In genomic region chr6:79277109-79277508, GRCh38 we compare ENCODE assay signal across 20 cellular contexts. TPM values are rescaled to one million over a fixed set of nuclear protein-coding genes. Genes with fewer than 3 reads are reported as not detected.
DNase-seq lines count a peak whose midpoint lies in the region; ATAC-seq and TF ChIP-seq lines count a peak whose summit lies in the region.
"Had no signal": no experiment of that assay in that cellular context is flagged by ENCODE, and none has a peak within 500 bp of the region (broad histone marks: within the 10 kb centered on the region; RNA-seq: fewer than 3 reads in every experiment).

No MANE protein-coding gene starts in this region.

- H3K9me3 ChIP-seq in osteoblast (ENCODE audit: low read depth, low read length) (no peaks in the 10 kb centered on the region), tibial artery (no peaks in the 10 kb centered on the region)

- no peak overlapping the region for H3K4me2 ChIP-seq in osteoblast (ENCODE audit: insufficient read depth, low read length)

- intact Hi-C loops in tibial artery (cut with DNase I; ENCODE audit: low total_unique reads) = loop anchor here (10.0 kb wide), 1 partner anchor 92 kb away; no protein-coding TSS in a partner anchor

- no peak overlapping the region for H3K27ac ChIP-seq in osteoblast (ENCODE audit: low read depth, low read length)
- H3K27ac ChIP-seq in tibial artery = no peak overlapping the region

- H3K4me3 ChIP-seq in osteoblast (ENCODE audit: insufficient read depth, low read length) = no peak overlapping the region
- H3K4me3 ChIP-seq in tibial artery = no peak overlapping the region

- H3K4me1 ChIP-seq in osteoblast (ENCODE audit: insufficient read depth, low read length) = no peaks in the 10 kb centered on the region
- peaks cover 0 to 8% (median 1%) of the 10 kb centered on the region in 4 donors for H3K4me1 ChIP-seq in tibial artery

- TF ChIP-seq CTCF in osteoblast (IDR thresholded peaks at IDR 0.05; ENCODE audit: extremely low read depth, low read depth, low read length) (no peak), tibial artery (IDR thresholded peaks at IDR 0.05) (no peak)

- H3K36me3 ChIP-seq in osteoblast (ENCODE audit: insufficient read depth, low read length) (no peaks in the 10 kb centered on the region), tibial artery (peaks cover 0 to 6% (median 0%) of the 10 kb centered on the region in 3 donors)

- no peaks in the 10 kb centered on the region for H4K20me1 ChIP-seq in osteoblast (ENCODE audit: insufficient read depth, low read length)

- no peaks in the 10 kb centered on the region for H3K79me2 ChIP-seq in osteoblast (ENCODE audit: insufficient read depth, low read length)

- ATAC-seq in HG02884 (IDR thresholded peaks at IDR 0.05; ENCODE audit: unreplicated experiment) = no peak
- ATAC-seq: activated CD4-positive, alpha-beta T cell treated with anti-CD3 and anti-CD28 coated beads for 36 hours; left lobe of liver; natural killer cell had no signal

- H3K27me3 ChIP-seq in osteoblast (ENCODE audit: insufficient read depth, low read length) (no peaks in the 10 kb centered on the region), tibial artery (no peaks in the 10 kb centered on the region)

- DNase-seq in EH (ENCODE audit: low read depth) (peak; percentile 50), T1000 (lab: John Stamatoyannopoulos, UW) (peak; percentile 1), fibroblast of peridontal ligament (ENCODE audit: extremely low read depth) (peak; percentile 22), osteoblast (ENCODE audit: insufficient read length, low spot score, missing footprints) (peak; percentile 15), nucleus accumbens (lab: John Stamatoyannopoulos, UW) (no peak), tibial artery (no peak), globus pallidus (ENCODE audit: low spot score) (no peak)
- DNase-seq: activated CD4-positive, alpha-beta T cell treated with anti-CD3 and anti-CD28 coated beads for 36 hours; activated CD8-positive, alpha-beta memory T cell treated with anti-CD3 and anti-CD28 coated beads, Interleukin-2, amount 50 U/mL, for 48 hours; activated naive CD4-positive, alpha-beta T cell treated with anti-CD3 and anti-CD28 coated beads, Interleukin-2, amount 50 U/mL, for 16 hours; cerebellar nuclear complex; DMS 273 treated with DMSO at 0.1 percent for 48 hours; hypothalamus; MV-4-11; natural killer cell; NCI-H2107; NCI-H774; stimulated activated CD4-positive, alpha-beta T cell treated with anti-CD3 and anti-CD28 coated beads, Interleukin-1b, Interleukin-23, amount 100 ng/mL, for 48 hours had no signal

- H2AFZ ChIP-seq in osteoblast (ENCODE audit: low read length) = no peak overlapping the region

RNA-seq across cellular contexts. Expression of gene HMGN3, which starts 42.6 kb away (rescaled TPM):
- total RNA-seq in osteoblast = 12.7 and 13.4 TPM in 2 replicates

Comparison
In these comparisons a context has a peak if more than half of its experiments do, and no peak if none do; other contexts are left out.
1. DNase-seq: peak in EH (single experiment), T1000 (single experiment), fibroblast of peridontal ligament (single experiment) and osteoblast (single experiment); none in nucleus accumbens (0 of 56), tibial artery (0 of 2) and globus pallidus (single experiment).